Comparison of ENCODE assay signal across 1 cellular context in the genomic region with DNA sequence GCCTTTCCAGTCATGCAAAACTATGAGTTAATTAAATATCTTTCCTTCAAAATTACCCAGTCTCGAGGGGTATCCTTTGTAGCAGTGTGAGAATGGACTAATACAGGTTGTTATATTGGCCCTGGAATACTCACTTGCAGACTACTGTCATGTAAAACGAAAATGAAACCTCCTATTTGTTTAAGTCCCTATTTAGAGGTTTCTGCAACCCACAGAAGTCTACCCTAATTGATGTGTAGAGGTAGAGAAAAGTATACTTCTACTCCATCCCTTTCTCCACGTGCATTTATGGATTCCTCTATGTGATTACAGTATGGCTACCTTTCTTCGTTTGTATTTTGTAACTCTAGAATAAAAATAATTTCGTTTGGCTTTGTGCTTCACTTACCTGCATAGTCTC.
TF ChIP-seq lines count a peak whose summit lies in the region.

No MANE protein-coding gene starts in this region.

TF ChIP-seq in HepG2, 621 proteins besides CTCF, POLR2A, EP300 and RAD21:
- TF ChIP-seq ZNF746 (CRISPR knock-in tag; IDR thresholded peaks at IDR 0.05) (no peak), ARNT (IDR thresholded peaks at IDR 0.05) (no peak), CENPX (CRISPR knock-in tag; IDR thresholded peaks at IDR 0.05) (no peak), ZNF12 (CRISPR knock-in tag; IDR thresholded peaks at IDR 0.05) (no peak), ZNF180 (CRISPR knock-in tag; IDR thresholded peaks at IDR 0.05; ENCODE audit: borderline replicate concordance, low read depth) (no peak), DPF2 (CRISPR knock-in tag; IDR thresholded peaks at IDR 0.05; ENCODE audit: borderline replicate concordance, low read depth) (no peak), NCOR1 (IDR thresholded peaks at IDR 0.05; ENCODE audit: borderline replicate concordance, low read length) (no peak), SATB2 (CRISPR knock-in tag; IDR thresholded peaks at IDR 0.05) (no peak), TRIM24 (CRISPR knock-in tag; IDR thresholded peaks at IDR 0.05) (no peak), ZBTB21 (CRISPR knock-in tag; IDR thresholded peaks at IDR 0.05) (no peak), ZNF33B (CRISPR knock-in tag; IDR thresholded peaks at IDR 0.05) (no peak), MXD3 (CRISPR knock-in tag; IDR thresholded peaks at IDR 0.05) (no peak), DNMT3B (CRISPR knock-in tag; conservative IDR thresholded peaks at IDR 0.05) (no peak), XRCC5 (optimal IDR thresholded peaks at IDR 0.05; ENCODE audit: low read length) (no peak), ZMYM3 (CRISPR knock-in tag; IDR thresholded peaks at IDR 0.05) (no peak), MLLT10 (CRISPR knock-in tag; IDR thresholded peaks at IDR 0.05) (no peak), ZNF382 (CRISPR knock-in tag; IDR thresholded peaks at IDR 0.05; ENCODE audit: borderline replicate concordance) (no peak)
- TF ChIP-seq, protein P1, sequence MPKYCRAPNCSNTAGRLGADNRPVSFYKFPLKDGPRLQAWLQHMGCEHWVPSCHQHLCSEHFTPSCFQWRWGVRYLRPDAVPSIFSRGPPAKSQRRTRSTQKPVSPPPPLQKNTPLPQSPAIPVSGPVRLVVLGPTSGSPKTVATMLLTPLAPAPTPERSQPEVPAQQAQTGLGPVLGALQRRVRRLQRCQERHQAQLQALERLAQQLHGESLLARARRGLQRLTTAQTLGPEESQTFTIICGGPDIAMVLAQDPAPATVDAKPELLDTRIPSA (CRISPR knock-in tag; IDR thresholded peaks at IDR 0.05; ENCODE audit: borderline replicate concordance): no peak
- TF ChIP-seq, protein P2, sequence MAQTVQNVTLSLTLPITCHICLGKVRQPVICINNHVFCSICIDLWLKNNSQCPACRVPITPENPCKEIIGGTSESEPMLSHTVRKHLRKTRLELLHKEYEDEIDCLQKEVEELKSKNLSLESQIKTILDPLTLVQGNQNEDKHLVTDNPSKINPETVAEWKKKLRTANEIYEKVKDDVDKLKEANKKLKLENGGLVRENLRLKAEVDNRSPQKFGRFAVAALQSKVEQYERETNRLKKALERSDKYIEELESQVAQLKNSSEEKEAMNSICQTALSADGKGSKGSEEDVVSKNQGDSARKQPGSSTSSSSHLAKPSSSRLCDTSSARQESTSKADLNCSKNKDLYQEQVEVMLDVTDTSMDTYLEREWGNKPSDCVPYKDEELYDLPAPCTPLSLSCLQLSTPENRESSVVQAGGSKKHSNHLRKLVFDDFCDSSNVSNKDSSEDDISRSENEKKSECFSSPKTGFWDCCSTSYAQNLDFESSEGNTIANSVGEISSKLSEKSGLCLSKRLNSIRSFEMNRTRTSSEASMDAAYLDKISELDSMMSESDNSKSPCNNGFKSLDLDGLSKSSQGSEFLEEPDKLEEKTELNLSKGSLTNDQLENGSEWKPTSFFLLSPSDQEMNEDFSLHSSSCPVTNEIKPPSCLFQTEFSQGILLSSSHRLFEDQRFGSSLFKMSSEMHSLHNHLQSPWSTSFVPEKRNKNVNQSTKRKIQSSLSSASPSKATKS (CRISPR knock-in tag; IDR thresholded peaks at IDR 0.05): no peak
